ENCODE assay signal across 8 cellular contexts in genomic region chrX:16870095-16870860, GRCh38. TPM values are rescaled to one million over a fixed set of nuclear protein-coding genes. Genes with fewer than 3 reads are reported as not detected.
DNase-seq lines count a peak whose midpoint lies in the region; ATAC-seq, FAIRE-seq and TF ChIP-seq lines count a peak whose summit lies in the region.

TSS of gene RBBP7 (minus strand) at chrX:16870362. CDS start at chrX:16870053, 309 bp downstream.

- H3K9me3 ChIP-seq in adrenal gland (replicated peaks in 1 of 3) (no peaks in the 10 kb centered on the region), heart left ventricle (no peaks in the 10 kb centered on the region), upper lobe of right lung (no peaks in the 10 kb centered on the region)

- no peaks in the 10 kb centered on the region for H3K36me3 ChIP-seq in adrenal gland (replicated peaks in 1 of 2)
- H3K36me3 ChIP-seq in heart left ventricle: peaks cover 0 to 9% (median 0%) of the 10 kb centered on the region in 9 donors
- H3K36me3 ChIP-seq in upper lobe of right lung: no peaks in the 10 kb centered on the region

- peaks cover 7% of the 10 kb centered on the region for H3K36me3 Mint-ChIP-seq in progenitor cell of endocrine pancreas (ENCODE audit: insufficient read depth)

- peak within 1 kb of the TSS; percentile 99 for H3K4me3 Mint-ChIP-seq in progenitor cell of endocrine pancreas (ENCODE audit: low read depth)

- peak; percentile 51 for DNase-seq in GM12891 (ENCODE audit: insufficient read length, low spot score)
- peak; percentile 93 for DNase-seq in NCI-H146 (lab: John Stamatoyannopoulos, UW)
- peak; percentile 81 to 93 (median 85) for DNase-seq in T-helper 1 cell
- DNase-seq in adrenal gland: peak; percentile 92 to 96 (median 95)
- peak; percentile 91 to 96 (median 95) for DNase-seq in heart left ventricle
- peak; percentile 97 for DNase-seq in progenitor cell of endocrine pancreas (ENCODE audit: low spot score, unreplicated experiment)
- peak; percentile 95 for DNase-seq in upper lobe of right lung

- ATAC-seq in HG02798 (IDR thresholded peaks at IDR 0.05; ENCODE audit: poor library complexity, unreplicated experiment) (peak; percentile 86), heart left ventricle (peak; percentile 96 to 98 (median 98)), upper lobe of right lung (peak; percentile 96)

- H3K27me3 Mint-ChIP-seq in progenitor cell of endocrine pancreas: peaks cover 6% of the 10 kb centered on the region

- 0 to 12% (median 2%) methylated on average over 1 to 77 of the region's 84 CpGs for WGBS in adrenal gland, 4 donors
- whole genome bisulfite sequencing in heart left ventricle, 4 donors: 1 to 12% (median 1%) methylated on average over 23 to 84 of the region's 84 CpGs

- peaks cover 41% of the 10 kb centered on the region for H3K4me1 Mint-ChIP-seq in progenitor cell of endocrine pancreas (ENCODE audit: low read depth)

- peaks cover 10 to 35% of the 10 kb centered on the region in 2 donors for H3K4me1 ChIP-seq in adrenal gland (replicated peaks in 1 of 2)
- peaks cover 0 to 29% (median 12%) of the 10 kb centered on the region in 12 donors for H3K4me1 ChIP-seq in heart left ventricle
- H3K4me1 ChIP-seq in upper lobe of right lung: peaks cover 3% of the 10 kb centered on the region

- TF ChIP-seq POLR2A in GM12891 (IDR thresholded peaks at IDR 0.05; ENCODE audit: low read depth, low read length) (peak; percentile 43; the same call in 1 of the 2 replicates), adrenal gland (IDR thresholded peaks at IDR 0.05) (peak; percentile 94 to 97), heart left ventricle (IDR thresholded peaks at IDR 0.05) (peak in 1 of 2 donors; percentile 88)

- peak within 1 kb of the TSS; percentile 100 for H3K27ac Mint-ChIP-seq in progenitor cell of endocrine pancreas

- H3K9me3 Mint-ChIP-seq in progenitor cell of endocrine pancreas (ENCODE audit: low read depth): no peaks in the 10 kb centered on the region

- TF ChIP-seq CTCF in adrenal gland (IDR thresholded peaks at IDR 0.05) (peak in 2 of 6 experiments; percentile 24 to 26), heart left ventricle (IDR thresholded peaks at IDR 0.05) (no peak), progenitor cell of endocrine pancreas (IDR thresholded peaks at IDR 0.05; ENCODE audit: unreplicated experiment) (no peak), upper lobe of right lung (IDR thresholded peaks at IDR 0.05) (no peak)

- intact Hi-C loops in adrenal gland (cut with DNase I): no loop called here
- intact Hi-C loops in heart left ventricle (cut with DNase I): loop anchor here in 1 of 10 donors (2.0 to 5.0 kb wide), 2 partner anchors 83 to 151 kb away; partner anchors contain the start of genes SYAP1 and TXLNG
- intact Hi-C loops in upper lobe of right lung (cut with DNase I): no loop called here

- H3K27ac ChIP-seq in adrenal gland (peak within 1 kb of the TSS; percentile 54 to 94 (median 86)), heart left ventricle (peak within 1 kb of the TSS; percentile 87 to 97 (median 92)), upper lobe of right lung (peak within 1 kb of the TSS; percentile 93)

- peaks cover 6% of the 10 kb centered on the region for H3K27me3 ChIP-seq in adrenal gland
- peaks cover 0 to 64% (median 0%) of the 10 kb centered on the region in 9 donors for H3K27me3 ChIP-seq in heart left ventricle
- H3K27me3 ChIP-seq in upper lobe of right lung: no peaks in the 10 kb centered on the region

- FAIRE-seq in GM12891 (lab: Jason Lieb, UNC): peak; percentile 76

- H3K4me3 ChIP-seq in adrenal gland (peak within 1 kb of the TSS in 3 of 4 donors; percentile 40 to 65 (median 51)), heart left ventricle (peak within 1 kb of the TSS; percentile 46 to 86 (median 66)), upper lobe of right lung (peak within 1 kb of the TSS; percentile 61)

TF ChIP-seq in GM12891, 5 proteins besides CTCF, POLR2A, EP300 and RAD21:
- TF ChIP-seq TAF1 (IDR thresholded peaks at IDR 0.05; ENCODE audit: low read depth, low read length) (peak; percentile 39; the same call in 1 of the 2 replicates), PAX5 (IDR thresholded peaks at IDR 0.05; ENCODE audit: insufficient read depth, low read length, severe bottlenecking) (no peak), POLR2AphosphoS5 (IDR thresholded peaks at IDR 0.05; ENCODE audit: low read depth, low read length) (peak; percentile 62; the same call in 1 of the 2 replicates)

RNA-seq across cellular contexts. Expression of gene RBBP7, which starts in this region (rescaled TPM):
- polyA plus RNA-seq in GM12891 (2012; ENCODE audit: low read depth, missing spikeins): 128 TPM
- 1,000 to 10,000 TPM in 1 of 8 donors, 100 to 1,000 TPM in 7; 175 to 1,133 (median 276) TPM for total RNA-seq in adrenal gland
- polyA plus RNA-seq in adrenal gland: 1,000 to 10,000 TPM in 1 of 3 donors, 100 to 1,000 TPM in 2; 249 to 1,639 (median 532) TPM
- total RNA-seq in heart left ventricle: 100 to 1,000 TPM in 6 of 9 donors, 10 to 100 TPM in 3; 88.7 to 124 (median 107) TPM
- polyA plus RNA-seq in heart left ventricle: 100 to 1,000 TPM in 1 of 2 donors, 10 to 100 TPM in 1; 93.3 to 110 TPM
- 234 and 235 TPM in 2 replicates for total RNA-seq in progenitor cell of endocrine pancreas
- total RNA-seq in upper lobe of right lung: 63.4 TPM

Comparison
In these comparisons a context has a peak if more than half of its experiments do, and no peak if none do; other contexts are left out.
1. Peak in every context shown above with its lines: DNase-seq, ATAC-seq, H3K4me3 ChIP-seq and H3K27ac ChIP-seq.